Comparison of ENCODE assay signal across 12 cellular contexts in the genomic region with DNA sequence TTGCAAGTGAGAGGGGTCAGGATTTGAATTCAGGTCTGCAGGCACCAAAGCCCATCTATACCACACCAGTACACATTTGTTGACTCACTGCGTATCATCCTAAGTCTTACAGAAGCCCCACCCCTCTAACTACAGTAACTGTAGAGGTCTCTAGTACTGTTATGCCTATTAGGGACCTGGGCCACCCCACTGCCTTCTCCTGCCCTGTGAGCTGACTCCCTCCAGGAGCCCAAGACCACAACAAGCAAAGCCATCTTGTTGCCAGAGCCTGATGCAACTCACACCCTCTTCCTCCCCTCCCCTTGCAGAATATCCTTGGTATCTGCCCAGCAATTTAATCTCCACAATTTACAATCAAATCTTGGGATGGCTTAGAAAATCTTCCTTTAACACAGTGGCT. TPM values are rescaled to one million over a fixed set of nuclear protein-coding genes. Genes with fewer than 3 reads are reported as not detected.
A peak's percentile ranks its signal among the peaks of the same experiment; 100 is the strongest.
DNase-seq lines count a peak whose midpoint lies in the region; ATAC-seq, FAIRE-seq and TF ChIP-seq lines count a peak whose summit lies in the region.
"Had no signal": no experiment of that assay in that cellular context is flagged by ENCODE, and none has a peak within 500 bp of the region (broad histone marks: within the 10 kb centered on the region; RNA-seq: fewer than 3 reads in every experiment).

No MANE protein-coding gene starts in this region.

- H3K79me1 ChIP-seq in H1 (ENCODE audit: low read depth, low read length) = no peaks in the 10 kb centered on the region

- peak overlapping the region; percentile 70; the same call in 1 of the 2 replicates for H2AK5ac ChIP-seq in H1 (ENCODE audit: low read depth, low read length)

- H3K27ac Mint-ChIP-seq in GM23338 = no peak overlapping the region
- no peak overlapping the region for H3K27ac Mint-ChIP-seq in activated naive CD4-positive, alpha-beta T cell treated with anti-CD3 and anti-CD28 coated beads for 36 hours
- H3K27ac Mint-ChIP-seq: naive B cell had no signal

- H2BK15ac ChIP-seq in H1 (ENCODE audit: low read length) = no peak overlapping the region

- intact Hi-C loops in ovary (cut with DNase I) (no loop called here), spleen (cut with DNase I; ENCODE audit: low total_unique reads) (no loop called here)
- intact Hi-C loops in activated naive CD4-positive, alpha-beta T cell treated with anti-CD3 and anti-CD28 coated beads for 36 hours (cut with micrococcal nuclease) = no loop called here

- H3K4ac ChIP-seq in H1 (replicated peaks; ENCODE audit: insufficient read length, low read depth, low read length) = peak overlapping the region; percentile 29

- H2BK20ac ChIP-seq in H1 (ENCODE audit: low read length) = no peak overlapping the region

- H3K4me3 ChIP-seq in GM23338 (no peak overlapping the region), MG63 (no peak overlapping the region), H1 (ENCODE audit: extremely low read depth in 1 of 4, insufficient read depth in 2 of 4, low read depth in 3 of 4, low read length in 4 of 4) (no peak overlapping the region), muscle layer of duodenum (ENCODE audit: low read depth in 1 of 2, low read length in 2 of 2) (no peak overlapping the region), ovary (no peak overlapping the region), spleen (no peak overlapping the region)
- H3K4me3 ChIP-seq: tibial nerve had no signal

- ATAC-seq in GM23338 = peak; percentile 63

- no peaks in the 10 kb centered on the region; the same call in 2 of the 3 replicates for H3K9me3 Mint-ChIP-seq in GM23338
- H3K9me3 Mint-ChIP-seq in activated naive CD4-positive, alpha-beta T cell treated with anti-CD3 and anti-CD28 coated beads for 36 hours = no peaks in the 10 kb centered on the region
- H3K9me3 Mint-ChIP-seq: naive B cell had no signal

- no peak overlapping the region for H4K91ac ChIP-seq in H1 (replicated peaks; ENCODE audit: insufficient read length, low read length)

- H3K56ac ChIP-seq in H1 (replicated peaks; ENCODE audit: insufficient read length, low read depth, low read length) = no peak overlapping the region

- no peak overlapping the region for H3K23ac ChIP-seq in H1 (ENCODE audit: insufficient read length)

- TF ChIP-seq RAD21 in H1 (IDR thresholded peaks at IDR 0.05 in 1 of 2, conservative IDR thresholded peaks at IDR 0.05 in 1 of 2; ENCODE audit: low read depth in 2 of 2, low read length in 2 of 2) = no peak

- H3K36me3 Mint-ChIP-seq in GM23338 (ENCODE audit: low read depth) = no peaks in the 10 kb centered on the region
- H3K36me3 Mint-ChIP-seq in activated naive CD4-positive, alpha-beta T cell treated with anti-CD3 and anti-CD28 coated beads for 36 hours (ENCODE audit: low read depth) = no peaks in the 10 kb centered on the region
- H3K36me3 Mint-ChIP-seq: naive B cell had no signal

- H3K4me2 ChIP-seq in GM23338 (no peak overlapping the region), H1 (ENCODE audit: insufficient read depth in 1 of 2, low read depth in 2 of 2, low read length in 2 of 2) (no peak overlapping the region)

- H2BK12ac ChIP-seq in H1 (ENCODE audit: low read depth, low read length) = no peak overlapping the region

- POLR2A ChIA-PET in H1 (lab: Charles Lee; ENCODE audit: partially characterized antibody) = interaction anchor here (2.8 to 3.8 kb wide), 2 partner anchors 14 to 17 kb away, joined by 9 to 27 read pairs; partner anchors contain the start of gene CYP1B1

- H3K14ac ChIP-seq in H1 (ENCODE audit: insufficient read length) = no peak overlapping the region

- H2AFZ ChIP-seq in GM23338 (no peak overlapping the region), H1 (ENCODE audit: low read length) (no peak overlapping the region)

- H2BK120ac ChIP-seq in H1 (replicated peaks; ENCODE audit: low read depth, low read length) = no peak overlapping the region

- H3K4me3 Mint-ChIP-seq in GM23338 = no peak overlapping the region
- no peak overlapping the region for H3K4me3 Mint-ChIP-seq in activated naive CD4-positive, alpha-beta T cell treated with anti-CD3 and anti-CD28 coated beads for 36 hours
- H3K4me3 Mint-ChIP-seq: naive B cell had no signal

- H3K9ac ChIP-seq in H1 (replicated peaks in 1 of 4; ENCODE audit: extremely low read depth in 1 of 4, low read depth in 3 of 4, low read length in 3 of 4) = no peak overlapping the region; a peak in 1 of 7 replicates

- no peak for FAIRE-seq in H1 (lab: Jason Lieb, UNC)

- TF ChIP-seq EP300 in H1 (IDR thresholded peaks at IDR 0.05; ENCODE audit: borderline replicate concordance in 1 of 2, low read depth in 2 of 2, low read length in 2 of 2) (no peak), ovary (IDR thresholded peaks at IDR 0.05) (no peak)

- H3K36me3 ChIP-seq in GM23338 (ENCODE audit: insufficient read depth) = no peaks in the 10 kb centered on the region
- no peaks in the 10 kb centered on the region for H3K36me3 ChIP-seq in MG63
- no peaks in the 10 kb centered on the region for H3K36me3 ChIP-seq in H1 (ENCODE audit: control insufficient read depth in 2 of 4, insufficient read depth in 4 of 4, low read length in 3 of 4)
- H3K36me3 ChIP-seq in muscle layer of duodenum (ENCODE audit: control insufficient read depth in 1 of 2, insufficient read depth in 2 of 2, low read length in 2 of 2) = peaks cover 0 to 4% of the 10 kb centered on the region in 2 donors
- no peaks in the 10 kb centered on the region for H3K36me3 ChIP-seq in ovary
- no peaks in the 10 kb centered on the region for H3K36me3 ChIP-seq in spleen
- H3K36me3 ChIP-seq: tibial nerve had no signal

- no peaks in the 10 kb centered on the region for H3F3A ChIP-seq in GM23338 (replicated peaks; ENCODE audit: low read depth)

- CTCF ChIA-PET in H1 (lab: Charles Lee; ENCODE audit: partially characterized antibody) = interaction anchor here (1.0 to 8.4 kb wide), 2 partner anchors 15 to 22 kb away, joined by 3 to 70 read pairs; partner anchors contain the start of gene CYP1B1
- CTCF ChIA-PET in activated naive CD4-positive, alpha-beta T cell treated with anti-CD3 and anti-CD28 coated beads for 36 hours (lab: Charles Lee) = interaction anchor here (1.3 kb wide), 1 partner anchor 16 kb away, joined by 4 read pairs; no protein-coding TSS in a partner anchor

- no peaks in the 10 kb centered on the region for H3K9me3 ChIP-seq in MG63
- H3K9me3 ChIP-seq in H1 (ENCODE audit: insufficient read depth in 2 of 2, low read depth in 1 of 2, low read length in 1 of 2) = no peaks in the 10 kb centered on the region
- no peaks in the 10 kb centered on the region for H3K9me3 ChIP-seq in muscle layer of duodenum (ENCODE audit: control insufficient read depth in 1 of 2, low read length in 2 of 2)
- H3K9me3 ChIP-seq in ovary = no peaks in the 10 kb centered on the region
- H3K9me3 ChIP-seq in spleen = no peaks in the 10 kb centered on the region
- H3K9me3 ChIP-seq: tibial nerve had no signal

- peaks cover 62% of the 10 kb centered on the region for H3K4me1 ChIP-seq in GM23338 (ENCODE audit: insufficient read depth)
- H3K4me1 ChIP-seq in H1 (replicated peaks in 1 of 4; ENCODE audit: control insufficient read depth in 3 of 4, insufficient read depth in 4 of 4, low read length in 3 of 4) = peaks cover 11 to 25% (median 21%) of the 10 kb centered on the region in 4 experiments
- H3K4me1 ChIP-seq in muscle layer of duodenum (ENCODE audit: control insufficient read depth in 1 of 2, insufficient read depth in 2 of 2, low read length in 2 of 2) = peaks cover 12 to 18% of the 10 kb centered on the region in 2 donors
- peaks cover 7% of the 10 kb centered on the region for H3K4me1 ChIP-seq in ovary (ENCODE audit: insufficient read depth)
- peaks cover 9 to 49% (median 24%) of the 10 kb centered on the region in 6 donors for H3K4me1 ChIP-seq in spleen

- H3K27me3 Mint-ChIP-seq in GM23338 (ENCODE audit: insufficient read depth, low read depth, poor library complexity) = peaks cover 49% of the 10 kb centered on the region
- peaks cover 39% of the 10 kb centered on the region for H3K27me3 Mint-ChIP-seq in activated naive CD4-positive, alpha-beta T cell treated with anti-CD3 and anti-CD28 coated beads for 36 hours (ENCODE audit: low read depth)

- TF ChIP-seq CTCF in GM23338 (conservative IDR thresholded peaks at IDR 0.05; ENCODE audit: low read depth in 2 of 2) = no peak
- no peak for TF ChIP-seq CTCF in H1 (IDR thresholded peaks at IDR 0.05; ENCODE audit: control extremely low read depth in 1 of 3, insufficient read depth in 1 of 3, low read depth in 1 of 3, low read length in 3 of 3)
- no peak for TF ChIP-seq CTCF in ovary (IDR thresholded peaks at IDR 0.05)
- TF ChIP-seq CTCF in spleen (IDR thresholded peaks at IDR 0.05 in 8 of 11, conservative IDR thresholded peaks at IDR 0.05 in 3 of 11) = no peak

- H3K79me2 ChIP-seq in GM23338 (replicated peaks; ENCODE audit: insufficient read depth) (no peaks in the 10 kb centered on the region), H1 (ENCODE audit: control insufficient read depth in 1 of 2, insufficient read depth in 2 of 2, low read length in 2 of 2) (no peaks in the 10 kb centered on the region)

- H4K8ac ChIP-seq in H1 (ENCODE audit: extremely low read depth, insufficient read depth, low read length) = no peak overlapping the region

- peaks cover 1% of the 10 kb centered on the region; the same call in 1 of the 2 replicates for H3K23me2 ChIP-seq in H1 (ENCODE audit: low read depth, low read length)

- peaks cover 54% of the 10 kb centered on the region for H3K4me1 Mint-ChIP-seq in GM23338
- H3K4me1 Mint-ChIP-seq in activated naive CD4-positive, alpha-beta T cell treated with anti-CD3 and anti-CD28 coated beads for 36 hours (ENCODE audit: low read depth) = peaks cover 5% of the 10 kb centered on the region

- DNase-seq in GM23338 (ENCODE audit: low spot score) (no peak), MG63 (peak; percentile 82), H1 (ENCODE audit: low read depth in 1 of 2, low spot score in 2 of 2) (no peak), ovary (no peak), spleen (no peak)
- no peak for DNase-seq in activated naive CD4-positive, alpha-beta T cell treated with anti-CD3 and anti-CD28 coated beads for 36 hours
- DNase-seq: activated naive CD4-positive, alpha-beta T cell treated with Interleukin-2 at 50 U/mL for 16 hours; caudate nucleus; naive B cell; NK-92 treated with Interleukin-12 subunit alpha and Interleukin-12 subunit beta, amount 100 ng/mL, for 24 hours had no signal

- H3K27ac ChIP-seq in GM23338 (ENCODE audit: low read depth) (no peak overlapping the region), H1 (ENCODE audit: low read depth, low read length) (no peak overlapping the region), muscle layer of duodenum (ENCODE audit: low read length) (peak overlapping the region; percentile 35), ovary (peak overlapping the region in 1 of 2 donors; percentile 27), spleen (peak overlapping the region in 1 of 8 donors; percentile 4)

- H4K20me1 ChIP-seq in GM23338 (replicated peaks; ENCODE audit: insufficient read depth) = no peaks in the 10 kb centered on the region
- H4K20me1 ChIP-seq in H1 (replicated peaks in 1 of 2; ENCODE audit: control insufficient read depth in 1 of 2, insufficient read depth in 2 of 2, low read length in 2 of 2) = no peaks in the 10 kb centered on the region

- 90% methylated on average over 1 of the region's 1 CpG; no CpG with 5 or more reads in 1 of the 2 experiments for WGBS in H1 (ENCODE audit: extremely low coverage in 1 of 2, insufficient coverage in 1 of 2, insufficient read length in 1 of 2, insufficient replicate concordance in 2 of 2, low coverage in 1 of 2, low lambda C conversion rate in 2 of 2, missing lambda C conversion rate in 1 of 2), 2 experiments
- 84 to 100% (median 92%) methylated on average over 1 of the region's 1 CpG for WGBS in ovary, 3 donors
- 93 to 100% (median 96%) methylated on average over 1 of the region's 1 CpG for WGBS in spleen, 5 donors

- H3K9me2 ChIP-seq in GM23338 (ENCODE audit: insufficient read depth) = 0 out of 2 replicates have a peak, but pooled peaks cover 6% of the 10 kb centered on the region

- no peak overlapping the region for H4K5ac ChIP-seq in H1 (ENCODE audit: insufficient read length, low read depth, low read length)

- H2BK5ac ChIP-seq in H1 (ENCODE audit: low read depth, low read length) = no peak overlapping the region

- no peak overlapping the region for H3K18ac ChIP-seq in H1 (ENCODE audit: extremely low read depth, low read length)

- H3K27me3 ChIP-seq in GM23338 (ENCODE audit: insufficient read depth) (peaks cover 51% of the 10 kb centered on the region), MG63 (no peaks in the 10 kb centered on the region), H1 (replicated peaks in 1 of 4; ENCODE audit: control insufficient read depth in 3 of 4, extremely low read depth in 1 of 4, insufficient read depth in 3 of 4, low read length in 3 of 4) (peaks cover 5 to 36% (median 31%) of the 10 kb centered on the region in 4 experiments), muscle layer of duodenum (ENCODE audit: low read depth, low read length) (no peaks in the 10 kb centered on the region), ovary (no peaks in the 10 kb centered on the region), spleen (replicated peaks in 1 of 7) (peaks cover 0 to 36% (median 0%) of the 10 kb centered on the region in 7 donors)
- H3K27me3 ChIP-seq: tibial nerve had no signal

- TF ChIP-seq POLR2A in H1 (IDR thresholded peaks at IDR 0.05; ENCODE audit: control extremely low read depth in 1 of 2, low read depth in 2 of 2, low read length in 2 of 2) (no peak), ovary (IDR thresholded peaks at IDR 0.05) (no peak), spleen (IDR thresholded peaks at IDR 0.05) (no peak)

RNA-seq across cellular contexts. Expression of gene CYP1B1, which starts 17.6 kb away (rescaled TPM):
- total RNA-seq in GM23338 (2014; rRNA removed; shearing (Covaris generic)) = 2.6 and 6.2 TPM in 2 replicates
- polyA plus RNA-seq in GM23338 (2016; fragmentation: Nextera tagmentation; extraction: Ambion mirVana) = 2.4 and 3.3 TPM in 2 replicates
- total RNA-seq in MG63 (2014; rRNA removed; shearing (Covaris generic); ENCODE audit: low replicate concordance) = 21.1 and 27.7 TPM in 2 replicates
- total RNA-seq in H1 (2021; fragmentation: NEBNext Ultra II Directional; extraction: Animal tissue kit (Norgen Biotek cat#: 25700)) = 4.7 and 5.7 TPM in 2 replicates
- polyA plus RNA-seq in H1 (2011; rRNA removed) = 1.3 and 2.2 TPM in 2 replicates
- polyA plus RNA-seq in H1 (2011; cell fraction: cytosol; rRNA removed) = 1.4 TPM
- 3.5 TPM for polyA plus RNA-seq in H1 (2011; cell fraction: nucleus; rRNA removed)
- polyA plus RNA-seq in H1 (2012, experiment 1 of 2) = 0.71 to 1.0 TPM (median 0.84 TPM) in 4 replicates
- polyA plus RNA-seq in H1 (2012, experiment 2 of 2) = 0.03 TPM
- 3.4 TPM for polyA plus RNA-seq in H1 (2013, experiment 1 of 2)
- polyA plus RNA-seq in H1 (2013, experiment 2 of 2) = 3.0 TPM
- polyA minus RNA-seq in H1 (2011; rRNA and poly(A)+ RNA removed) = 3.4 and 6.8 TPM in 2 replicates
- polyA minus RNA-seq in H1 (2011; cell fraction: cytosol; rRNA and poly(A)+ RNA removed) = 1.3 TPM
- polyA minus RNA-seq in H1 (2011; cell fraction: nucleus; rRNA and poly(A)+ RNA removed) = 4.3 TPM
- total RNA-seq in ovary = 10 to 100 TPM in 4 of 7 donors, 1 to 10 TPM in 3; 5.4 to 34.5 (median 12.5) TPM
- 10 to 100 TPM; 11.7 to 24.5 TPM for polyA plus RNA-seq in ovary
- total RNA-seq in spleen = 100 to 1,000 TPM in 2 of 7 donors, 10 to 100 TPM in 5; 50.4 to 121 (median 73.6) TPM
- polyA plus RNA-seq in spleen = 10 to 100 TPM; 17.7 to 26.4 (median 22.6) TPM
- total RNA-seq in activated naive CD4-positive, alpha-beta T cell treated with anti-CD3 and anti-CD28 coated beads for 36 hours = 1 to 10 TPM; 2.4 to 2.5 TPM
